Comparison of ENCODE assay signal across 8 cellular contexts in genomic region chr7:151599401-151600227, GRCh38.
DNase-seq lines count a peak whose midpoint lies in the region; FAIRE-seq and TF ChIP-seq lines count a peak whose summit lies in the region.
"Had no signal": no experiment of that assay in that cellular context is flagged by ENCODE, and none has a peak within 500 bp of the region (broad histone marks: within the 10 kb centered on the region; RNA-seq: fewer than 3 reads in every experiment).

No MANE protein-coding gene starts in this region.

- no peaks in the 10 kb centered on the region for H3K9me2 ChIP-seq in MM.1S (replicated peaks; ENCODE audit: insufficient read depth, low read length)

- no peak overlapping the region for H3K4me3 ChIP-seq in HUES6 (ENCODE audit: low read depth, low read length)
- H3K4me3 ChIP-seq in keratinocyte (ENCODE audit: control insufficient read depth in 2 of 3, extremely low read depth in 1 of 3, insufficient read depth in 2 of 3, low read depth in 1 of 3, low read length in 3 of 3): peak overlapping the region in 2 of 3 experiments; percentile 13 to 16
- no peak overlapping the region for H3K4me3 ChIP-seq in subcutaneous abdominal adipose tissue (ENCODE audit: low read depth in 1 of 5, low read length in 5 of 5)
- no peak overlapping the region for H3K4me3 ChIP-seq in MM.1S (ENCODE audit: low read length)

- peak overlapping the region; percentile 14 for H3K9ac ChIP-seq in HUES6 (ENCODE audit: low read length)
- H3K9ac ChIP-seq in keratinocyte (ENCODE audit: control insufficient read depth, extremely low read depth, insufficient read depth, low read length): peak overlapping the region; percentile 29
- peak overlapping the region in 1 of 5 donors; percentile 46 for H3K9ac ChIP-seq in subcutaneous abdominal adipose tissue (ENCODE audit: low read length in 5 of 5)
- H3K9ac ChIP-seq in MM.1S (ENCODE audit: low read length): no peak overlapping the region

- H3K9me1 ChIP-seq in keratinocyte (ENCODE audit: control insufficient read depth, extremely low read depth, insufficient read depth, low read length): no peaks in the 10 kb centered on the region

- no peaks in the 10 kb centered on the region for H4K20me1 ChIP-seq in keratinocyte (ENCODE audit: control insufficient read depth, extremely low read depth, insufficient read depth, low read length)
- no peaks in the 10 kb centered on the region for H4K20me1 ChIP-seq in MM.1S (ENCODE audit: insufficient read depth, low read length)

- H2AFZ ChIP-seq in keratinocyte (ENCODE audit: control insufficient read depth, low read length) (no peak overlapping the region), MM.1S (ENCODE audit: low read length) (no peak overlapping the region)

- H3K27me3 ChIP-seq in HUES6 (ENCODE audit: control insufficient read depth, insufficient read depth, low read length) (no peaks in the 10 kb centered on the region), keratinocyte (ENCODE audit: control insufficient read depth, extremely low read depth, insufficient read depth, low read length) (no peaks in the 10 kb centered on the region), subcutaneous abdominal adipose tissue (ENCODE audit: control insufficient read depth in 5 of 5, insufficient read depth in 4 of 5, low read length in 5 of 5) (no peaks in the 10 kb centered on the region), MM.1S (replicated peaks; ENCODE audit: insufficient read depth, low read length) (no peaks in the 10 kb centered on the region)

- H3K9me3 ChIP-seq in HUES6 (ENCODE audit: control insufficient read depth, insufficient read depth, low read depth, low read length) (no peaks in the 10 kb centered on the region), keratinocyte (ENCODE audit: control insufficient read depth, low read depth, low read length) (no peaks in the 10 kb centered on the region), subcutaneous abdominal adipose tissue (ENCODE audit: control insufficient read depth in 5 of 5, low read length in 5 of 5) (no peaks in the 10 kb centered on the region), MM.1S (replicated peaks; ENCODE audit: insufficient read depth, low read length) (no peaks in the 10 kb centered on the region)

- TF ChIP-seq CTCF in keratinocyte (optimal IDR thresholded peaks at IDR 0.05 in 1 of 3, IDR thresholded peaks at IDR 0.05 in 1 of 3, conservative IDR thresholded peaks at IDR 0.05 in 1 of 3; ENCODE audit: extremely low read depth in 1 of 3, insufficient read depth in 2 of 3, low read length in 3 of 3) (no peak), MM.1S (IDR thresholded peaks at IDR 0.05; ENCODE audit: low read length) (no peak)

- FAIRE-seq in keratinocyte (lab: Jason Lieb, UNC): peak; percentile 90

- H3K4me1 ChIP-seq in HUES6 (ENCODE audit: control insufficient read depth, insufficient read depth, low read length) (peaks cover 14% of the 10 kb centered on the region; the same call in 1 of the 2 replicates), keratinocyte (ENCODE audit: control insufficient read depth, extremely low read depth, insufficient read depth, low read length) (peaks cover 37% of the 10 kb centered on the region), subcutaneous abdominal adipose tissue (ENCODE audit: control insufficient read depth in 5 of 5, insufficient read depth in 5 of 5, low read length in 5 of 5) (peaks cover 0 to 17% (median 9%) of the 10 kb centered on the region in 5 donors), MM.1S (ENCODE audit: low read length) (no peaks in the 10 kb centered on the region)

- peak; percentile 95 for DNase-seq in astrocyte of the hippocampus (ENCODE audit: low read depth, low spot score)
- no peak for DNase-seq in keratinocyte (ENCODE audit: low read depth, low spot score)
- DNase-seq in cerebellar nuclear complex (lab: John Stamatoyannopoulos, UW): no peak
- DNase-seq in NCI-H524 treated with DMSO at 0.1 percent for 48 hours (lab: John Stamatoyannopoulos, UW): no peak
- no peak for DNase-seq in MM.1S
- DNase-seq: stimulated activated naive B cell treated with anti-CD40 and anti-IgM and Interleukin-4, amounts not matched to agents 10 μg/mL and 1 μg/mL and 100 μg/mL, for 72 hours had no signal

- peaks cover 42% of the 10 kb centered on the region for H3K79me2 ChIP-seq in keratinocyte (ENCODE audit: control insufficient read depth, insufficient read depth, low read length)
- H3K79me2 ChIP-seq in MM.1S (ENCODE audit: low read length): no peaks in the 10 kb centered on the region

- no peak overlapping the region for H3K27ac ChIP-seq in HUES6 (ENCODE audit: low read depth, low read length)
- peak overlapping the region; percentile 65 for H3K27ac ChIP-seq in keratinocyte (ENCODE audit: control insufficient read depth, insufficient read depth, low read length)
- peak overlapping the region; percentile 21 for H3K27ac ChIP-seq in subcutaneous abdominal adipose tissue (ENCODE audit: low read depth, low read length)
- H3K27ac ChIP-seq in MM.1S (ENCODE audit: low read length): no peak overlapping the region

- no peaks in the 10 kb centered on the region for H3F3A ChIP-seq in MM.1S (ENCODE audit: insufficient read depth, low read length)

- peak overlapping the region; percentile 70 for H3K4me2 ChIP-seq in keratinocyte (ENCODE audit: control insufficient read depth, extremely low read depth, insufficient read depth, low read depth, low read length)
- no peak overlapping the region for H3K4me2 ChIP-seq in MM.1S (ENCODE audit: low read depth, low read length)

- dilution Hi-C loops in keratinocyte (cut with MboI; ENCODE audit: extremely low pct_ligation_motif_present, low sequenced_read_pairs): no loop called here

- no peaks in the 10 kb centered on the region for H3K36me3 ChIP-seq in HUES6 (ENCODE audit: control insufficient read depth, insufficient read depth, low read length)
- H3K36me3 ChIP-seq in keratinocyte (ENCODE audit: control insufficient read depth in 2 of 2, extremely low read depth in 1 of 2, insufficient read depth in 2 of 2, low read length in 2 of 2): peaks cover 3% of the 10 kb centered on the region in 2 experiments
- peaks cover 0 to 19% (median 9%) of the 10 kb centered on the region in 5 donors for H3K36me3 ChIP-seq in subcutaneous abdominal adipose tissue (ENCODE audit: control insufficient read depth in 5 of 5, insufficient read depth in 5 of 5, low read length in 5 of 5)
- H3K36me3 ChIP-seq in MM.1S (replicated peaks; ENCODE audit: insufficient read depth, low read length): no peaks in the 10 kb centered on the region

Comparison
In these comparisons a context has a peak if more than half of its experiments do, and no peak if none do; other contexts are left out.
1. H3K27ac ChIP-seq: peak in keratinocyte (single experiment) and subcutaneous abdominal adipose tissue (single experiment); none in HUES6 (single experiment) and MM.1S (single experiment).
2. H3K4me3 ChIP-seq: peak in keratinocyte (2 of 3); none in HUES6 (single experiment), subcutaneous abdominal adipose tissue (0 of 5) and MM.1S (single experiment).